Comparison of ENCODE assay signal across 21 cellular contexts in the genomic region with DNA sequence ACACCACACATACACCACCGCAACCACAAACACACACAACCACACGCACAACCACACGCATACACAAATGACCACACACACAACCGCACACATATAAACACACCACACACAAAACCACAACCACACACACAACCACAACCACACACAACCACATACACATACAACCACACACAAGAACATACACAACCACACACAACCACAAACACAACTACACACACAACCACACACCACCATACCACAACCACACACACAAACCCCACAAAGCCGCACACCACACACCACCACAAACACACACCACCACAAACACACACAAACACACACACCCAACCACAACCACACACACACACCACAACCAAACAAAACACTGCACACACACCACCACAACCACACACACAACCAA.
DNase-seq lines count a peak whose midpoint lies in the region; ATAC-seq, FAIRE-seq and TF ChIP-seq lines count a peak whose summit lies in the region.
"Had no signal": no experiment of that assay in that cellular context is flagged by ENCODE, and none has a peak within 500 bp of the region (broad histone marks: within the 10 kb centered on the region; RNA-seq: fewer than 3 reads in every experiment).

No MANE protein-coding gene starts in this region.

- H3K27me3 Mint-ChIP-seq in activated T-cell treated with anti-CD3 and anti-CD28 coated beads, Interleukin-2, amount 50 U/mL, for 72 hours (ENCODE audit: low read depth), result peaks cover 15% of the 10 kb centered on the region
- H3K27me3 Mint-ChIP-seq in stimulated activated naive CD8-positive, alpha-beta T cell treated with anti-CD3 and anti-CD28 coated beads, Interleukin-15, amount 100 ng/mL, for 72 hours, result peaks cover 14% of the 10 kb centered on the region

- peaks cover 7 to 10% of the 10 kb centered on the region in 2 donors for H3K9me3 Mint-ChIP-seq in activated T-cell treated with anti-CD3 and anti-CD28 coated beads, Interleukin-2, amount 50 U/mL, for 72 hours
- peaks cover 11 to 15% of the 10 kb centered on the region in 2 donors for H3K9me3 Mint-ChIP-seq in stimulated activated naive CD8-positive, alpha-beta T cell treated with anti-CD3 and anti-CD28 coated beads, Interleukin-15, amount 100 ng/mL, for 72 hours

- H3K4me3 Mint-ChIP-seq in activated T-cell treated with anti-CD3 and anti-CD28 coated beads, Interleukin-2, amount 50 U/mL, for 72 hours, result no peak overlapping the region
- H3K4me3 Mint-ChIP-seq in stimulated activated naive CD8-positive, alpha-beta T cell treated with anti-CD3 and anti-CD28 coated beads, Interleukin-15, amount 100 ng/mL, for 72 hours, result peak overlapping the region in 1 of 2 donors; percentile 2
- H3K4me3 Mint-ChIP-seq: CD14-positive monocyte had no signal

- H3K27ac Mint-ChIP-seq in activated T-cell treated with anti-CD3 and anti-CD28 coated beads, Interleukin-2, amount 50 U/mL, for 72 hours, result peak overlapping the region; percentile 10
- peak overlapping the region; percentile 8 to 71 for H3K27ac Mint-ChIP-seq in stimulated activated naive CD8-positive, alpha-beta T cell treated with anti-CD3 and anti-CD28 coated beads, Interleukin-15, amount 100 ng/mL, for 72 hours
- H3K27ac Mint-ChIP-seq: CD14-positive monocyte had no signal

- no peak overlapping the region for H3K4me3 ChIP-seq in bronchial epithelial cell (ENCODE audit: low read depth, low read length)

- TF ChIP-seq CTCF in bronchial epithelial cell (IDR thresholded peaks at IDR 0.05; ENCODE audit: insufficient read depth, low read length, severe bottlenecking), result no peak

- ATAC-seq in activated T-cell treated with anti-CD3 and anti-CD28 coated beads, Interleukin-2, amount 50 U/mL, for 72 hours (replicated peaks in 1 of 2), result no peak
- no peak for ATAC-seq in stimulated activated naive CD8-positive, alpha-beta T cell treated with anti-CD3 and anti-CD28 coated beads, Interleukin-15, amount 100 ng/mL, for 72 hours
- no peak for ATAC-seq in HG02759 (IDR thresholded peaks at IDR 0.05; ENCODE audit: unreplicated experiment)

- H3K36me3 Mint-ChIP-seq in activated T-cell treated with anti-CD3 and anti-CD28 coated beads, Interleukin-2, amount 50 U/mL, for 72 hours (ENCODE audit: insufficient read depth in 2 of 2), result peaks cover 0 to 7% of the 10 kb centered on the region in 2 donors
- H3K36me3 Mint-ChIP-seq: CD14-positive monocyte had no signal

- no peaks in the 10 kb centered on the region for H3K36me3 ChIP-seq in bronchial epithelial cell (ENCODE audit: control insufficient read depth, insufficient read depth, low read length)

- DNase-seq in activated T-cell treated with anti-CD3 and anti-CD28 coated beads, Interleukin-2, amount 50 U/mL, for 72 hours, result no peak
- no peak for DNase-seq in activated T-cell treated with anti-CD3 and anti-CD28 coated beads, Interleukin-2, amount 50 U/mL, for 1 hour
- DNase-seq in RPMI7951 (ENCODE audit: low read depth) (peak; percentile 1), bronchial epithelial cell (ENCODE audit: low read depth) (no peak), OCI-M1 (lab: John Stamatoyannopoulos, UW) (no peak)
- DNase-seq in stimulated activated naive CD8-positive, alpha-beta T cell treated with anti-CD3 and anti-CD28 coated beads, Interleukin-15, amount 100 ng/mL, for 72 hours, result no peak
- DNase-seq: ACHN; AML-193; DMS 273 treated with DMSO at 0.1 percent for 48 hours; KBM-7; MV-4-11; NCI-H187 treated with DMSO at 0.1 percent for 48 hours; NCI-H446; NCI-H69; NK-92 treated with Interleukin-12 subunit alpha and Interleukin-12 subunit beta, amount 100 ng/mL, for 24 hours; RPMI8226; SIG-M5 had no signal

- no peaks in the 10 kb centered on the region for H3K27me3 ChIP-seq in bronchial epithelial cell (ENCODE audit: control insufficient read depth, insufficient read depth, low read length)

- H3K4me1 Mint-ChIP-seq in activated T-cell treated with anti-CD3 and anti-CD28 coated beads, Interleukin-2, amount 50 U/mL, for 72 hours (ENCODE audit: low read depth), result no peaks in the 10 kb centered on the region
- H3K4me1 Mint-ChIP-seq in stimulated activated naive CD8-positive, alpha-beta T cell treated with anti-CD3 and anti-CD28 coated beads, Interleukin-15, amount 100 ng/mL, for 72 hours, result peaks cover 5% of the 10 kb centered on the region
- H3K4me1 Mint-ChIP-seq: CD14-positive monocyte had no signal

- peak; percentile 83 for FAIRE-seq in bronchial epithelial cell (lab: Jason Lieb, UNC)
- FAIRE-seq: GM19239, H54 had no signal
